Comparison of ENCODE assay signal across 2 cellular contexts in the genomic region with DNA sequence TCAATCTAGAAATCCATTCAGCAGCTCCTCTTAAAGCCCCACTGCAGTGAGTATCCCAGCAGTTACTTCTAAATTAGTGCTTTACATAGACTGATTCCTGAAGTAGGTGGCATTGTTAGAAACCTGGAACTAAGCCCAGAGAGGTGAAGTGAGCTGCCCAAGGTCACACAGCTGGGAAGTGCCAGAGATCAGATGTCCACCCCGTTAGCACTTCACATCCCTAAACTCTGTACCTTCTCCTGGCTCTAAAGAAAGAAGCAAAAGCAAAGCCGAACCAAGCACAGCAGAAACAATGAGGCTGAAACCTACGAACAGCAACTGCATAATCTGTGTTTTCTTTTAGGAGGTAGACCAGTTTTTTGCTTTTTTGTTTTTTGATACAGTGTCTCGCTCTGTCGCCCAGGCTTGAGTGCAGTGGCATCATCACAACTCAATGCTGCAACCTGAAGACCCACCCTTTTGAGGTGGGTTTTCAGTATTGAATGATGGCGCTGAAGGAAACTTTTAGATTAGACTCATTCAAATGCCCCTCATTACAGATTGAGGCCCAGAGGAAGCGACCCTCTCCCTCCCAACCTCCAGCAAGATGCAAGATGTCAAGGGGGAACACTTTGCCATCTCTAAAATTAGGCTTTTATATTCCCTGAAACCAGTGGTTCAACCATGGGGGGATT.
A peak's percentile ranks its signal among the peaks of the same experiment; 100 is the strongest.
TF ChIP-seq lines count a peak whose summit lies in the region.

No MANE protein-coding gene starts in this region.

TF ChIP-seq in A549, 52 proteins besides CTCF, POLR2A, EP300 and RAD21 (continues in another document):
- no peak for TF ChIP-seq REST (IDR thresholded peaks at IDR 0.05)
- peak; percentile 91 for TF ChIP-seq KDM1A (IDR thresholded peaks at IDR 0.05; ENCODE audit: low read depth)
- no peak for TF ChIP-seq NR3C1 (IDR thresholded peaks at IDR 0.05)
- TF ChIP-seq, protein P1, sequence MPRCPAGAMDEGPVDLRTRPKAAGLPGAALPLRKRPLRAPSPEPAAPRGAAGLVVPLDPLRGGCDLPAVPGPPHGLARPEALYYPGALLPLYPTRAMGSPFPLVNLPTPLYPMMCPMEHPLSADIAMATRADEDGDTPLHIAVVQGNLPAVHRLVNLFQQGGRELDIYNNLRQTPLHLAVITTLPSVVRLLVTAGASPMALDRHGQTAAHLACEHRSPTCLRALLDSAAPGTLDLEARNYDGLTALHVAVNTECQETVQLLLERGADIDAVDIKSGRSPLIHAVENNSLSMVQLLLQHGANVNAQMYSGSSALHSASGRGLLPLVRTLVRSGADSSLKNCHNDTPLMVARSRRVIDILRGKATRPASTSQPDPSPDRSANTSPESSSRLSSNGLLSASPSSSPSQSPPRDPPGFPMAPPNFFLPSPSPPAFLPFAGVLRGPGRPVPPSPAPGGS (IDR thresholded peaks at IDR 0.05) = no peak
- no peak for TF ChIP-seq CBX8 (IDR thresholded peaks at IDR 0.05)
- TF ChIP-seq, protein P2, sequence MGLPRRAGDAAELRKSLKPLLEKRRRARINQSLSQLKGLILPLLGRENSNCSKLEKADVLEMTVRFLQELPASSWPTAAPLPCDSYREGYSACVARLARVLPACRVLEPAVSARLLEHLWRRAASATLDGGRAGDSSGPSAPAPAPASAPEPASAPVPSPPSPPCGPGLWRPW (IDR thresholded peaks at IDR 0.05) = no peak
- TF ChIP-seq KDM5A (IDR thresholded peaks at IDR 0.05) = no peak
- 0 out of 2 replicates have a peak, but pooled peaks have one; percentile 14 for TF ChIP-seq TP53 (CRISPR knock-in tag; IDR thresholded peaks at IDR 0.05)
- TF ChIP-seq TFCP2L1 (CRISPR knock-in tag; IDR thresholded peaks at IDR 0.05) = peak; percentile 72; the same call in 1 of the 2 replicates
- TF ChIP-seq HEYL (CRISPR knock-in tag; IDR thresholded peaks at IDR 0.05) = peak; percentile 64; the same call in 1 of the 2 replicates
- TF ChIP-seq HOXB13 (CRISPR knock-in tag; IDR thresholded peaks at IDR 0.05; ENCODE audit: low read depth) = no peak
- TF ChIP-seq BHLHE40 (IDR thresholded peaks at IDR 0.05; ENCODE audit: low read depth, low read length) = no peak
- peak; percentile 85 for TF ChIP-seq ZFP36 (IDR thresholded peaks at IDR 0.05; ENCODE audit: borderline replicate concordance, partially characterized antibody)
- no peak for TF ChIP-seq JUN (IDR thresholded peaks at IDR 0.05)
- TF ChIP-seq JUNB (IDR thresholded peaks at IDR 0.05) = no peak
- TF ChIP-seq ATOH8 (CRISPR knock-in tag; IDR thresholded peaks at IDR 0.05; ENCODE audit: low read depth) = no peak
- TF ChIP-seq SREBF2 (IDR thresholded peaks at IDR 0.05) = no peak
- TF ChIP-seq HOXA7 (CRISPR knock-in tag; IDR thresholded peaks at IDR 0.05) = peak; percentile 64; the same call in 1 of the 2 replicates
- TF ChIP-seq MAZ (IDR thresholded peaks at IDR 0.05; ENCODE audit: borderline replicate concordance, low read depth, low read length) = no peak
- TF ChIP-seq ZSCAN20 (CRISPR knock-in tag; IDR thresholded peaks at IDR 0.05) = peak; percentile 7; the same call in 1 of the 2 replicates
- no peak for TF ChIP-seq PHF8 (IDR thresholded peaks at IDR 0.05; ENCODE audit: borderline replicate concordance, low read depth)
- TF ChIP-seq CEBPB (IDR thresholded peaks at IDR 0.05) = no peak
- no peak for TF ChIP-seq ZC3H11A (IDR thresholded peaks at IDR 0.05)
- TF ChIP-seq GATA3 (IDR thresholded peaks at IDR 0.05; ENCODE audit: borderline replicate concordance) = no peak
- TF ChIP-seq USF2 (IDR thresholded peaks at IDR 0.05) = no peak
- no peak for TF ChIP-seq RCOR1 (IDR thresholded peaks at IDR 0.05; ENCODE audit: low read depth, low read length)
- no peak for TF ChIP-seq RNF2 (IDR thresholded peaks at IDR 0.05; ENCODE audit: borderline replicate concordance, low read depth)
- TF ChIP-seq NFE2L2 (conservative IDR thresholded peaks at IDR 0.05; ENCODE audit: low read length) = no peak
- TF ChIP-seq CHD2 (IDR thresholded peaks at IDR 0.05; ENCODE audit: low read length, partially characterized antibody) = no peak
- no peak for TF ChIP-seq FOSL2 (IDR thresholded peaks at IDR 0.05)
- no peak for TF ChIP-seq FOSL2 (CRISPR knock-in tag; IDR thresholded peaks at IDR 0.05)
- no peak; the same call in 1 of the 2 replicates for TF ChIP-seq ZNF302 (CRISPR knock-in tag; IDR thresholded peaks at IDR 0.05)
- TF ChIP-seq CHD4 (IDR thresholded peaks at IDR 0.05; ENCODE audit: borderline replicate concordance) = no peak

TF ChIP-seq in IMR-90, 13 proteins besides CTCF, POLR2A, EP300 and RAD21:
- TF ChIP-seq SMC3 (IDR thresholded peaks at IDR 0.05; ENCODE audit: low read depth, low read length) = no peak
- TF ChIP-seq MAFK (IDR thresholded peaks at IDR 0.05; ENCODE audit: low read depth, low read length) = no peak
- TF ChIP-seq MAZ (IDR thresholded peaks at IDR 0.05; ENCODE audit: borderline replicate concordance, low read depth, low read length) = no peak
- no peak for TF ChIP-seq USF2 (IDR thresholded peaks at IDR 0.05; ENCODE audit: low read depth, low read length)
- TF ChIP-seq RFX5 (IDR thresholded peaks at IDR 0.05; ENCODE audit: low read depth, low read length) = no peak
- no peak for TF ChIP-seq MXI1 (IDR thresholded peaks at IDR 0.05; ENCODE audit: borderline replicate concordance, low read depth, low read length)
- TF ChIP-seq BHLHE40 (IDR thresholded peaks at IDR 0.05; ENCODE audit: low read depth, low read length) = no peak
- no peak for TF ChIP-seq ELK1 (IDR thresholded peaks at IDR 0.05; ENCODE audit: borderline replicate concordance, low read depth, low read length)
- no peak for TF ChIP-seq NFE2L2 (IDR thresholded peaks at IDR 0.05; ENCODE audit: low read depth, low read length)
- no peak for TF ChIP-seq CHD1 (IDR thresholded peaks at IDR 0.05; ENCODE audit: low read depth, low read length)
- no peak for TF ChIP-seq CEBPB (IDR thresholded peaks at IDR 0.05; ENCODE audit: low read depth, low read length)
- no peak for TF ChIP-seq FOS (IDR thresholded peaks at IDR 0.05; ENCODE audit: low read depth, low read length)
- no peak for TF ChIP-seq RCOR1 (IDR thresholded peaks at IDR 0.05; ENCODE audit: insufficient replicate concordance, low read length)
